9 cellular contexts compared by ENCODE assay signal in the genomic region with DNA sequence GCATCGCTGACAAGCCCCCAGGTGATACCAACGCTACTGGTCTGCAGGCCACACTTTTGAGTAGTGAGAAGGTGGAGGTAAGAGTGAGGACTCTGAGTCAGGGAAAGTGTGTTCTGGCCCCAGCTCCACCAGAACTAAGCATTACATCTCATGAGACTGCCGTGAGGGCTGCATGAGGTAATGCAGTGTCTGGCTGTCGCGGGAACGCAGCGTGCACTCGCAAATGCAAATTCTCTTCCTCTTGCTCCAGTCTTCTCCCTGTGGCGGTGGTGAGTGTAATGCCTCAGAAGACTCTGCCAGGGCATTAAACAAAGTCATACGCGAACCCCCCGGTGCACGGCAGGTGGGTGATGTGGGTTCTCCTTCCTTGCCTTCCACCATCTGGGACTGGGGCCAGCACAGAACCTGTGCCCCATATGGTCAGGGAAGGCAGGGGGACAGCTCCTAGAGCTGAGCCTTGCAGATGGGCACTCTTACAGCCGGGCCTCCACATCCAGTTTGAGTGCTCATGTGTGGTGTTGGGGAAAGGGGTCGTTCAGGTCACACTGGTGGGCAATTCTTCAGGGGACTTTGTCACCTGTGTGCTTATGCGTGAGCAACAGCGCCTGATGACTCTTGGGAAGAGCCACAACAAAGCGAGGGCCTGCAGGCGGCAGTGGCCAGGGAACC.
A peak's percentile ranks its signal among the peaks of the same experiment; 100 is the strongest.
DNase-seq lines count a peak whose midpoint lies in the region; ATAC-seq and TF ChIP-seq lines count a peak whose summit lies in the region.
"Had no signal": no experiment of that assay in that cellular context is flagged by ENCODE, and none has a peak within 500 bp of the region (broad histone marks: within the 10 kb centered on the region; RNA-seq: fewer than 3 reads in every experiment).

No MANE protein-coding gene starts in this region.

- peak overlapping the region; percentile 13 for H3K4me3 ChIP-seq in DOHH2 (ENCODE audit: low read length)
- H3K4me3 ChIP-seq in suprapubic skin = no peak overlapping the region
- H3K4me3 ChIP-seq: adrenal gland had no signal

- peaks cover 5% of the 10 kb centered on the region; the same call in 1 of the 2 replicates for H3K4me1 Mint-ChIP-seq in HFFc6 (ENCODE audit: low read depth)

- no peaks in the 10 kb centered on the region for H3K9me3 Mint-ChIP-seq in HFFc6

- H3K9me3 ChIP-seq in DOHH2 (ENCODE audit: control insufficient read depth, insufficient read depth, low read length) (no peaks in the 10 kb centered on the region), suprapubic skin (no peaks in the 10 kb centered on the region)
- H3K9me3 ChIP-seq: adrenal gland had no signal

- peak; percentile 73 for DNase-seq in germinal center (ENCODE audit: low spot score)
- no peak for DNase-seq in HFFc6
- no peak for DNase-seq in suprapubic skin (ENCODE audit: low spot score in 2 of 2)
- DNase-seq in foreskin keratinocyte = no peak

- H3K4me1 ChIP-seq in DOHH2 (ENCODE audit: control insufficient read depth, low read length) (peaks cover 21% of the 10 kb centered on the region), suprapubic skin (peaks cover 6% of the 10 kb centered on the region), foreskin keratinocyte (peaks cover 4% of the 10 kb centered on the region)
- H3K4me1 ChIP-seq: adrenal gland had no signal

- H3K36me3 ChIP-seq in DOHH2 (ENCODE audit: control insufficient read depth, low read length) (no peaks in the 10 kb centered on the region), suprapubic skin (no peaks in the 10 kb centered on the region)
- H3K36me3 ChIP-seq: adrenal gland had no signal

- H3K79me2 ChIP-seq in DOHH2 (ENCODE audit: control insufficient read depth, low read length) = no peaks in the 10 kb centered on the region

- H3K27ac Mint-ChIP-seq in HFFc6 = no peak overlapping the region

- no peaks in the 10 kb centered on the region; the same call in 1 of the 2 replicates for H3K27me3 Mint-ChIP-seq in HFFc6 (ENCODE audit: insufficient read depth)

- H3K4me3 Mint-ChIP-seq in HFFc6 = no peak overlapping the region

- TF ChIP-seq POLR2A in GM19193 (IDR thresholded peaks at IDR 0.05; ENCODE audit: extremely low read depth, insufficient read depth, insufficient read length) (peak; percentile 46), suprapubic skin (IDR thresholded peaks at IDR 0.05) (no peak)

- H3K36me3 Mint-ChIP-seq in HFFc6 (ENCODE audit: low read depth) = no peaks in the 10 kb centered on the region

- WGBS in suprapubic skin = 92% methylated on average over 17 of the region's 19 CpGs

- H3K27me3 ChIP-seq in DOHH2 (ENCODE audit: control insufficient read depth, low read length) (no peaks in the 10 kb centered on the region), suprapubic skin (no peaks in the 10 kb centered on the region), foreskin keratinocyte (no peaks in the 10 kb centered on the region)
- H3K27me3 ChIP-seq: adrenal gland had no signal

- H3K4me2 ChIP-seq in DOHH2 (ENCODE audit: low read length) = peak overlapping the region; percentile 40

- H3F3A ChIP-seq in DOHH2 (ENCODE audit: control insufficient read depth, insufficient read depth) = no peaks in the 10 kb centered on the region; the same call in 1 of the 2 replicates

- ATAC-seq in HG03159 (IDR thresholded peaks at IDR 0.05; ENCODE audit: unreplicated experiment) (peak; percentile 67), SK-N-SH treated with all-trans-retinoic acid at 6 μM for 48 hours (no peak), foreskin keratinocyte (no peak)

- H3K27ac ChIP-seq in DOHH2 (ENCODE audit: low read depth, low read length) = no peak overlapping the region
- no peak overlapping the region for H3K27ac ChIP-seq in suprapubic skin
- no peak overlapping the region for H3K27ac ChIP-seq in foreskin keratinocyte
- H3K27ac ChIP-seq: adrenal gland had no signal

- TF ChIP-seq CTCF in DOHH2 (IDR thresholded peaks at IDR 0.05; ENCODE audit: low read depth, low read length, poor library complexity, severe bottlenecking) = no peak
- no peak for TF ChIP-seq CTCF in HFFc6 (IDR thresholded peaks at IDR 0.05)
- TF ChIP-seq CTCF in suprapubic skin (IDR thresholded peaks at IDR 0.05) = no peak
- TF ChIP-seq CTCF in foreskin keratinocyte (conservative IDR thresholded peaks at IDR 0.05) = no peak

- no peaks in the 10 kb centered on the region for H4K20me1 ChIP-seq in DOHH2 (ENCODE audit: control insufficient read depth, insufficient read depth, low read depth, low read length)

- no peaks in the 10 kb centered on the region for H3K9me2 ChIP-seq in DOHH2 (replicated peaks; ENCODE audit: control insufficient read depth, low read length)

- TF ChIP-seq EP300 in suprapubic skin (IDR thresholded peaks at IDR 0.05) = no peak

TF ChIP-seq in SK-N-SH treated with all-trans-retinoic acid at 6 μM for 48 hours, 23 proteins besides CTCF, POLR2A, EP300 and RAD21:
- TF ChIP-seq PPARA (CRISPR knock-in tag; IDR thresholded peaks at IDR 0.05; ENCODE audit: borderline replicate concordance) = no peak
- TF ChIP-seq TOX (CRISPR knock-in tag; IDR thresholded peaks at IDR 0.05; ENCODE audit: borderline replicate concordance) = no peak
- TF ChIP-seq ZC3H10 (CRISPR knock-in tag; IDR thresholded peaks at IDR 0.05) = no peak
- TF ChIP-seq RARB (CRISPR knock-in tag; IDR thresholded peaks at IDR 0.05) = no peak
- no peak for TF ChIP-seq ZNF70 (CRISPR knock-in tag; IDR thresholded peaks at IDR 0.05)
- no peak for TF ChIP-seq BACH2 (CRISPR knock-in tag; IDR thresholded peaks at IDR 0.05; ENCODE audit: borderline replicate concordance)
- no peak for TF ChIP-seq ZNF8 (CRISPR knock-in tag; IDR thresholded peaks at IDR 0.05)
- TF ChIP-seq ZFP30 (CRISPR knock-in tag; IDR thresholded peaks at IDR 0.05) = no peak
- no peak for TF ChIP-seq ARNTL (CRISPR knock-in tag; IDR thresholded peaks at IDR 0.05; ENCODE audit: borderline replicate concordance, low read depth)
- TF ChIP-seq ZNF565 (CRISPR knock-in tag; conservative IDR thresholded peaks at IDR 0.05; ENCODE audit: low read depth) = no peak
- TF ChIP-seq, protein P1, sequence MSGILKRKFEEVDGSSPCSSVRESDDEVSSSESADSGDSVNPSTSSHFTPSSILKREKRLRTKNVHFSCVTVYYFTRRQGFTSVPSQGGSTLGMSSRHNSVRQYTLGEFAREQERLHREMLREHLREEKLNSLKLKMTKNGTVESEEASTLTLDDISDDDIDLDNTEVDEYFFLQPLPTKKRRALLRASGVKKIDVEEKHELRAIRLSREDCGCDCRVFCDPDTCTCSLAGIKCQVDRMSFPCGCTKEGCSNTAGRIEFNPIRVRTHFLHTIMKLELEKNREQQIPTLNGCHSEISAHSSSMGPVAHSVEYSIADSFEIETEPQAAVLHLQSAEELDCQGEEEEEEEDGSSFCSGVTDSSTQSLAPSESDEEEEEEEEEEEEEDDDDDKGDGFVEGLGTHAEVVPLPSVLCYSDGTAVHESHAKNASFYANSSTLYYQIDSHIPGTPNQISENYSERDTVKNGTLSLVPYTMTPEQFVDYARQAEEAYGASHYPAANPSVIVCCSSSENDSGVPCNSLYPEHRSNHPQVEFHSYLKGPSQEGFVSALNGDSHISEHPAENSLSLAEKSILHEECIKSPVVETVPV (CRISPR knock-in tag; IDR thresholded peaks at IDR 0.05) = no peak
- TF ChIP-seq TCF4 (CRISPR knock-in tag; IDR thresholded peaks at IDR 0.05; ENCODE audit: borderline replicate concordance) = no peak
